Comparison of ENCODE assay signal across 8 cellular contexts in the genomic region with DNA sequence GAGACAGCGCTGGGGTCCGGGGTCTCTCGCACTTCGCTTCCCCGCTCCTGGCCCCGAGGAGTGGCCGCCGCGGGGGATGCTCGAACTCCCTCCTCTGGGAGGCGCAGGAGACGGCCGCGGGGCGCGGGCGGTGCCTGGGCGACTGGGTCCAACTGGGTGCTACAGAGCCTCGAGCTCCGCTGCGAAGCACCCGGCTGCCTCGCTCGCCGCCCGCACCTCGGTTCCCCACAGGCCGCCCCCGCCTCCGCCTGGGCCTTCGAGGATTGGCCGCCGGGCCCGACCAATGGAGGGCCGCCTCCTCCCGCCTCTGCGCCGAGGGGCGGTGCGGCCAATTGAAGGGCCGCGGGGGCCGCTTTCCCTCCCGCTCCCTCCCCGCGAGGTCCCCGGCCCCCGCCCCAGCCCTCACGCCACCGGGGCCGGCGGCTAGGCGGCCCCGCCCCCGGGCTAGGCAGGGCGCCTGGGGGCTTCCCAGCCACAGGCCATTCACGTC. TPM values are rescaled to one million over a fixed set of nuclear protein-coding genes. Genes with fewer than 3 reads are reported as not detected.
A peak's percentile ranks its signal among the peaks of the same experiment; 100 is the strongest.
DNase-seq lines count a peak whose midpoint lies in the region; ATAC-seq and TF ChIP-seq lines count a peak whose summit lies in the region.

A gene (minus strand): TSS at position 196 of the 490 bp plus-strand sequence. CDS start 216 bp downstream, outside the sequence.

- peak within 1 kb of the TSS; percentile 85 for H3K4me3 Mint-ChIP-seq in activated naive CD4-positive, alpha-beta T cell treated with anti-CD3 and anti-CD28 coated beads for 36 hours
- H3K4me3 Mint-ChIP-seq in neural crest cell, result peak within 1 kb of the TSS; percentile 99
- H3K4me3 Mint-ChIP-seq in stimulated activated naive CD8-positive, alpha-beta T cell treated with anti-CD3 and anti-CD28 coated beads, Interleukin-15, amount 100 ng/mL, for 72 hours, result peak within 1 kb of the TSS; percentile 92 to 93

- H3K27me3 ChIP-seq in Peyer's patch (no peaks in the 10 kb centered on the region), foreskin keratinocyte (no peaks in the 10 kb centered on the region)

- no peaks in the 10 kb centered on the region for H3K36me3 ChIP-seq in Peyer's patch

- CTCF ChIA-PET in activated naive CD4-positive, alpha-beta T cell treated with anti-CD3 and anti-CD28 coated beads for 36 hours (lab: Charles Lee), result no interaction called here

- H3K4me3 ChIP-seq in Peyer's patch, result peak within 1 kb of the TSS; percentile 66 to 81 (median 76)

- H3K9me3 Mint-ChIP-seq in activated naive CD4-positive, alpha-beta T cell treated with anti-CD3 and anti-CD28 coated beads for 36 hours, result no peaks in the 10 kb centered on the region
- H3K9me3 Mint-ChIP-seq in neural crest cell, result no peaks in the 10 kb centered on the region
- no peaks in the 10 kb centered on the region for H3K9me3 Mint-ChIP-seq in stimulated activated naive CD8-positive, alpha-beta T cell treated with anti-CD3 and anti-CD28 coated beads, Interleukin-15, amount 100 ng/mL, for 72 hours

- peaks cover 15% of the 10 kb centered on the region for H3K27me3 Mint-ChIP-seq in activated naive CD4-positive, alpha-beta T cell treated with anti-CD3 and anti-CD28 coated beads for 36 hours (ENCODE audit: low read depth)
- peaks cover 9% of the 10 kb centered on the region for H3K27me3 Mint-ChIP-seq in neural crest cell (ENCODE audit: low read depth)
- peaks cover 29% of the 10 kb centered on the region for H3K27me3 Mint-ChIP-seq in stimulated activated naive CD8-positive, alpha-beta T cell treated with anti-CD3 and anti-CD28 coated beads, Interleukin-15, amount 100 ng/mL, for 72 hours

- TF ChIP-seq CTCF in Peyer's patch (IDR thresholded peaks at IDR 0.05) (peak in 3 of 6 experiments; percentile 14 to 35 (median 23)), foreskin keratinocyte (conservative IDR thresholded peaks at IDR 0.05) (no peak), neural crest cell (conservative IDR thresholded peaks at IDR 0.05) (no peak)

- H3K9me3 ChIP-seq in Peyer's patch, result no peaks in the 10 kb centered on the region

- intact Hi-C loops in activated naive CD4-positive, alpha-beta T cell treated with anti-CD3 and anti-CD28 coated beads for 36 hours (cut with micrococcal nuclease), result loop anchor here (1.0 to 2.0 kb wide), 7 partner anchors 36 to 386 kb away; a partner anchor contains a TSS

- no peaks in the 10 kb centered on the region for H3K36me3 Mint-ChIP-seq in activated naive CD4-positive, alpha-beta T cell treated with anti-CD3 and anti-CD28 coated beads for 36 hours (ENCODE audit: low read depth)
- H3K36me3 Mint-ChIP-seq in neural crest cell (ENCODE audit: low read depth), result peaks cover 2% of the 10 kb centered on the region

- no peak within 1 kb of the TSS for H3K27ac Mint-ChIP-seq in activated naive CD4-positive, alpha-beta T cell treated with anti-CD3 and anti-CD28 coated beads for 36 hours
- H3K27ac Mint-ChIP-seq in neural crest cell (ENCODE audit: unreplicated experiment), result peak within 1 kb of the TSS; percentile 100
- H3K27ac Mint-ChIP-seq in stimulated activated naive CD8-positive, alpha-beta T cell treated with anti-CD3 and anti-CD28 coated beads, Interleukin-15, amount 100 ng/mL, for 72 hours, result peak within 1 kb of the TSS; percentile 43 to 71

- ATAC-seq in GM21381 (IDR thresholded peaks at IDR 0.05; ENCODE audit: unreplicated experiment) (peak; percentile 87), foreskin keratinocyte (peak; percentile 91)
- peak; percentile 91 for ATAC-seq in stimulated activated naive CD8-positive, alpha-beta T cell treated with anti-CD3 and anti-CD28 coated beads, Interleukin-15, amount 100 ng/mL, for 72 hours

- H3K27ac ChIP-seq in Peyer's patch (peak within 1 kb of the TSS; percentile 80 to 97 (median 92)), foreskin keratinocyte (peak within 1 kb of the TSS; percentile 28)

- peaks cover 21% of the 10 kb centered on the region for H3K4me1 Mint-ChIP-seq in activated naive CD4-positive, alpha-beta T cell treated with anti-CD3 and anti-CD28 coated beads for 36 hours (ENCODE audit: low read depth)
- peaks cover 73% of the 10 kb centered on the region for H3K4me1 Mint-ChIP-seq in neural crest cell
- H3K4me1 Mint-ChIP-seq in stimulated activated naive CD8-positive, alpha-beta T cell treated with anti-CD3 and anti-CD28 coated beads, Interleukin-15, amount 100 ng/mL, for 72 hours, result peaks cover 41% of the 10 kb centered on the region

- TF ChIP-seq POLR2A in Peyer's patch (IDR thresholded peaks at IDR 0.05), result peak; percentile 96 to 98

- H3K4me1 ChIP-seq in Peyer's patch, result peaks cover 0 to 48% (median 7%) of the 10 kb centered on the region in 4 donors
- peaks cover 13% of the 10 kb centered on the region for H3K4me1 ChIP-seq in foreskin keratinocyte

- peak; percentile 98 for DNase-seq in COLO668 (lab: John Stamatoyannopoulos, UW; ENCODE audit: unreplicated experiment)
- DNase-seq in HT1080 (ENCODE audit: low read depth), result peak; percentile 91
- peak; percentile 76 to 96 (median 95) for DNase-seq in Peyer's patch
- peak; percentile 77 for DNase-seq in activated naive CD4-positive, alpha-beta T cell treated with anti-CD3 and anti-CD28 coated beads for 36 hours
- DNase-seq in foreskin keratinocyte, result peak in 1 of 2 donors; percentile 71
- peak; percentile 84 for DNase-seq in neural crest cell (ENCODE audit: low read depth, low spot score)
- peak; percentile 79 to 87 for DNase-seq in stimulated activated naive CD8-positive, alpha-beta T cell treated with anti-CD3 and anti-CD28 coated beads, Interleukin-15, amount 100 ng/mL, for 72 hours

RNA-seq across cellular contexts. Expression of the gene that starts here (rescaled TPM):
- total RNA-seq in HT1080 (2014; rRNA removed; shearing (Covaris generic)), result 269 and 346 TPM in 2 replicates
- polyA plus RNA-seq in HT1080 (2015; cell fraction: cytosol; rRNA removed), result 307 and 319 TPM in 2 replicates
- 236 and 247 TPM in 2 replicates for polyA plus RNA-seq in HT1080 (2015; cell fraction: nucleus; rRNA removed)
- total RNA-seq in Peyer's patch (100 to 1,000 TPM in 1 of 4 donors, 10 to 100 TPM in 3; 89.9 to 116 (median 96.2) TPM), foreskin keratinocyte (150 and 177 TPM in 2 replicates), neural crest cell (318 and 322 TPM in 2 replicates)
- 10 to 100 TPM; 10.0 to 10.6 TPM for total RNA-seq in activated naive CD4-positive, alpha-beta T cell treated with anti-CD3 and anti-CD28 coated beads for 36 hours
- polyA plus RNA-seq in foreskin keratinocyte, result 83.5 and 103 TPM in 2 replicates

Comparison
In these comparisons a context has a peak if more than half of its experiments do, and no peak if none do; other contexts are left out.
1. RNA of the gene that starts here (total RNA-seq): 269 to 346 TPM in HT1080, 318 to 322 TPM in neural crest cell, 150 to 177 TPM in foreskin keratinocyte and 89.9 to 116 TPM in Peyer's patch; 10.0 to 10.6 TPM in activated naive CD4-positive, alpha-beta T cell treated with anti-CD3 and anti-CD28 coated beads for 36 hours; every median in the first group is over 4 times any median in the second.
2. Peak in every context shown above with its lines, with median percentiles within 50 percentile points of each other: ATAC-seq and H3K4me3 Mint-ChIP-seq.